Comparison of ENCODE assay signal across 24 cellular contexts in the genomic region with DNA sequence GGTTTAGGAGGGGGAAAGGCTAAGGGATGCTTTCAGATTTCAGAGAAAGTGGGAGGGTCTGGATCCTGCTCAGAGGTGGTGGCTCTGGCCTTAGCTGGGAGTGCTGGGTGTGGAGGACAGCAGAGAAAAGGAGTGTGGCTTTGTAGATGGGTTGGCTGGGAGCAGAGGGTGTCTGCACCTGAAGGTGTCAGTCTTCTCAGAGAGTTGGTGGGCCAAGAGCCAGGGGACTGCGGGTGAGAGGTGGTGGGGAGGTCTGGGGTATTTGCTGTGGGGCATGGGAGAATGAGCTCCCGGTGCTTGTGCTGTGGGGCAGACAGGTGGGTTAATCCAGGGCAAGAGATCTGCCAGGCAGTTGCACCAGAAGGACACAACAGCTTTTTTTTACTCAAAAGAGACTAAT.
A peak's percentile ranks its signal among the peaks of the same experiment; 100 is the strongest.
DNase-seq lines count a peak whose midpoint lies in the region; ATAC-seq and TF ChIP-seq lines count a peak whose summit lies in the region.
"Had no signal": no experiment of that assay in that cellular context is flagged by ENCODE, and none has a peak within 500 bp of the region (broad histone marks: within the 10 kb centered on the region; RNA-seq: fewer than 3 reads in every experiment).

No MANE protein-coding gene starts in this region.

- no peak overlapping the region for H3K4me3 ChIP-seq in SJCRH30
- H3K4me3 ChIP-seq: A549, PC-9 had no signal

- CTCF ChIA-PET in Calu3 (lab: Charles Lee) (interaction anchor here (0.6 to 1.8 kb wide), 3 partner anchors 12 to 717 kb away, joined by 3 to 5 read pairs (median 5); no protein-coding TSS in a partner anchor), T-cell (lab: Charles Lee) (interaction anchor here (0.6 to 0.7 kb wide), 2 partner anchors 12 to 25 kb away, joined by 3 read pairs; no protein-coding TSS in a partner anchor)

- H2BK12ac ChIP-seq in H9 (ENCODE audit: insufficient read length, low read depth, low read length), result no peak overlapping the region

- POLR2A ChIA-PET in T-cell (lab: Charles Lee), result interaction anchor here (0.6 to 0.7 kb wide), 2 partner anchors 14 to 98 kb away, joined by 3 to 4 read pairs; no protein-coding TSS in a partner anchor

- H3K27me3 Mint-ChIP-seq in activated naive CD4-positive, alpha-beta T cell treated with anti-CD3 and anti-CD28 coated beads, Interleukin-2, amount 50 U/mL, for 24 hours, result no peaks in the 10 kb centered on the region
- no peaks in the 10 kb centered on the region; the same call in 1 of the 2 replicates for H3K27me3 Mint-ChIP-seq in H9 (ENCODE audit: low read depth)
- H3K27me3 Mint-ChIP-seq in Calu3 (ENCODE audit: unreplicated experiment), result peaks cover 55% of the 10 kb centered on the region
- peaks cover 0 to 2% of the 10 kb centered on the region in 2 donors for H3K27me3 Mint-ChIP-seq in T-cell
- H3K27me3 Mint-ChIP-seq: CD4-positive, alpha-beta T cell had no signal

- no peak overlapping the region for H2BK120ac ChIP-seq in H9 (ENCODE audit: low read depth, low read length, poor library complexity, severe bottlenecking)

- no peaks in the 10 kb centered on the region for H3K79me2 ChIP-seq in H9 (ENCODE audit: insufficient read depth, low read length)

- H3K4me1 ChIP-seq in H9 (ENCODE audit: insufficient read depth, low read length) (no peaks in the 10 kb centered on the region), SJCRH30 (peaks cover 54% of the 10 kb centered on the region)
- H3K4me1 ChIP-seq: BE2C had no signal

- H3K4me3 Mint-ChIP-seq in activated naive CD4-positive, alpha-beta T cell treated with anti-CD3 and anti-CD28 coated beads, Interleukin-2, amount 50 U/mL, for 24 hours, result no peak overlapping the region
- H3K4me3 Mint-ChIP-seq in H9, result no peak overlapping the region
- no peak overlapping the region for H3K4me3 Mint-ChIP-seq in stimulated activated effector memory CD8-positive, alpha-beta T cell treated with anti-CD3 and anti-CD28 coated beads, Interleukin-12 subunit alpha, Interleukin-12 subunit beta, amount 100 ng/mL, for 72 hours
- H3K4me3 Mint-ChIP-seq in Calu3 (ENCODE audit: low read depth, unreplicated experiment), result no peak overlapping the region
- H3K4me3 Mint-ChIP-seq in T-cell, result no peak overlapping the region
- H3K4me3 Mint-ChIP-seq: CD4-positive, alpha-beta T cell had no signal

- DNase-seq in activated naive CD4-positive, alpha-beta T cell treated with anti-CD3 and anti-CD28 coated beads, Interleukin-2, amount 50 U/mL, for 16 hours, result no peak
- DNase-seq in H9 (no peak), SJCRH30 (peak; percentile 93 to 97), Calu3 (no peak), T-cell (no peak)
- no peak for DNase-seq in stimulated activated effector memory CD8-positive, alpha-beta T cell treated with anti-CD3 and anti-CD28 coated beads, Interleukin-12 subunit alpha, Interleukin-12 subunit beta, amount 100 ng/mL, for 72 hours (ENCODE audit: low spot score in 2 of 2)
- DNase-seq: BE2C; CD4-positive, alpha-beta T cell; COR-L47; DMS 273 treated with DMSO at 0.1 percent for 48 hours; DND-41; KBM-7; NCI-H1092; NCI-H1436 treated with DMSO at 0.1 percent for 48 hours; NCI-H1930; NCI-H2227 treated with DMSO at 0.1 percent for 48 hours; NCI-H510A; PC-9; SHP77 treated with DMSO at 0.1 percent for 48 hours; SK-N-SH had no signal

- H2BK15ac ChIP-seq in H9 (ENCODE audit: low read depth, low read length), result no peak overlapping the region

- BruUV-seq in Calu3 (replicated peaks; lab: Mats Ljungman, UMichigan), result no TSS peak

- no peak overlapping the region for H3K4ac ChIP-seq in H9 (ENCODE audit: low read depth, low read length)

- peaks cover 47% of the 10 kb centered on the region for H3K4me1 Mint-ChIP-seq in activated naive CD4-positive, alpha-beta T cell treated with anti-CD3 and anti-CD28 coated beads, Interleukin-2, amount 50 U/mL, for 24 hours
- H3K4me1 Mint-ChIP-seq in H9 (peaks cover 0 to 10% of the 10 kb centered on the region in 2 experiments; a peak in 2 of 4 replicates), Calu3 (ENCODE audit: low read depth, unreplicated experiment) (no peaks in the 10 kb centered on the region), T-cell (peaks cover 10 to 33% (median 11%) of the 10 kb centered on the region in 3 donors)
- H3K4me1 Mint-ChIP-seq in stimulated activated effector memory CD8-positive, alpha-beta T cell treated with anti-CD3 and anti-CD28 coated beads, Interleukin-12 subunit alpha, Interleukin-12 subunit beta, amount 100 ng/mL, for 72 hours, result peaks cover 53% of the 10 kb centered on the region

- H3K23me2 ChIP-seq in H9 (ENCODE audit: insufficient read length, low read depth, low read length, poor library complexity, severe bottlenecking), result no peaks in the 10 kb centered on the region

- no peak overlapping the region for H3K14ac ChIP-seq in H9 (ENCODE audit: insufficient read depth, low read length)

- intact Hi-C loops in Calu3 (cut with micrococcal nuclease; ENCODE audit: unreplicated experiment), result no loop called here

- H2BK5ac ChIP-seq in H9 (ENCODE audit: insufficient read length, low read length), result no peak overlapping the region

- no peak overlapping the region for H3K18ac ChIP-seq in H9 (ENCODE audit: insufficient read length, low read depth, low read length)

- no peak overlapping the region for H4K5ac ChIP-seq in H9 (ENCODE audit: insufficient read length, low read depth, low read length)

- H3K9me3 ChIP-seq in H9 (ENCODE audit: control insufficient read depth, low read depth, low read length) (no peaks in the 10 kb centered on the region), SJCRH30 (replicated peaks) (0 out of 2 replicates have a peak, but pooled peaks cover 3% of the 10 kb centered on the region)
- H3K9me3 ChIP-seq: A549, BE2C, SK-N-SH had no signal

- no peaks in the 10 kb centered on the region for H4K20me1 ChIP-seq in H9 (ENCODE audit: control insufficient read depth, insufficient read depth, insufficient read length)

- no peak overlapping the region for H2BK20ac ChIP-seq in H9 (ENCODE audit: low read depth, low read length, poor library complexity, severe bottlenecking)

- no peaks in the 10 kb centered on the region for H3K79me1 ChIP-seq in H9 (ENCODE audit: insufficient read depth, low read depth, low read length, poor library complexity, severe bottlenecking)

- WGBS in H9 (ENCODE audit: extremely low coverage, insufficient read length, low lambda C conversion rate), result no CpG with 5 or more reads among the region's 2 CpGs

- no peak overlapping the region for H3T11ph ChIP-seq in H9 (ENCODE audit: low read length)

- H3K9ac ChIP-seq in H9 (ENCODE audit: extremely low read depth, insufficient read length, low read length), result no peak overlapping the region
- H3K9ac ChIP-seq: SK-N-SH had no signal

- no peaks in the 10 kb centered on the region for H3K27me3 ChIP-seq in H9 (ENCODE audit: insufficient read depth, low read length)
- no peaks in the 10 kb centered on the region for H3K27me3 ChIP-seq in SJCRH30
- H3K27me3 ChIP-seq: BE2C had no signal

- peak overlapping the region; percentile 63 for H3K27ac Mint-ChIP-seq in activated naive CD4-positive, alpha-beta T cell treated with anti-CD3 and anti-CD28 coated beads, Interleukin-2, amount 50 U/mL, for 24 hours
- H3K27ac Mint-ChIP-seq in H9 (peak overlapping the region in 2 of 3 experiments; percentile 17 to 50; a peak in 2 of 7 replicates), Calu3 (ENCODE audit: unreplicated experiment) (no peak overlapping the region), T-cell (no peak overlapping the region)
- peak overlapping the region; percentile 73 for H3K27ac Mint-ChIP-seq in stimulated activated effector memory CD8-positive, alpha-beta T cell treated with anti-CD3 and anti-CD28 coated beads, Interleukin-12 subunit alpha, Interleukin-12 subunit beta, amount 100 ng/mL, for 72 hours
- H3K27ac Mint-ChIP-seq: CD4-positive, alpha-beta T cell had no signal

- no peak overlapping the region for H2AFZ ChIP-seq in H9 (ENCODE audit: low read length)
- H2AFZ ChIP-seq: PC-9 had no signal

- H3K36me3 ChIP-seq in SJCRH30, result no peaks in the 10 kb centered on the region
- H3K36me3 ChIP-seq: BE2C had no signal

- H2AK5ac ChIP-seq in H9 (ENCODE audit: insufficient read length, low read length), result no peak overlapping the region

- H3K27ac ChIP-seq in H9 (ENCODE audit: insufficient read length, low read depth, low read length), result no peak overlapping the region
- peak overlapping the region; percentile 45 for H3K27ac ChIP-seq in SJCRH30
- H3K27ac ChIP-seq: PC-9, RWPE1 had no signal

- H3K36me3 Mint-ChIP-seq in activated naive CD4-positive, alpha-beta T cell treated with anti-CD3 and anti-CD28 coated beads, Interleukin-2, amount 50 U/mL, for 24 hours, result no peaks in the 10 kb centered on the region
- no peaks in the 10 kb centered on the region for H3K36me3 Mint-ChIP-seq in H9 (ENCODE audit: insufficient read depth in 1 of 3, low read depth in 3 of 3)
- peaks cover 4% of the 10 kb centered on the region for H3K36me3 Mint-ChIP-seq in stimulated activated effector memory CD8-positive, alpha-beta T cell treated with anti-CD3 and anti-CD28 coated beads, Interleukin-12 subunit alpha, Interleukin-12 subunit beta, amount 100 ng/mL, for 72 hours
- no peaks in the 10 kb centered on the region for H3K36me3 Mint-ChIP-seq in Calu3 (ENCODE audit: insufficient read depth, unreplicated experiment)
- H3K36me3 Mint-ChIP-seq in T-cell, result no peaks in the 10 kb centered on the region

- H3K23ac ChIP-seq in H9 (ENCODE audit: insufficient read length, low read depth, low read length), result no peak overlapping the region

- no peak overlapping the region for H4K91ac ChIP-seq in H9 (ENCODE audit: insufficient read length, low read depth, low read length)

- H3K56ac ChIP-seq in H9 (ENCODE audit: insufficient read length, low read depth, low read length), result no peak overlapping the region

- H4K8ac ChIP-seq in H9 (replicated peaks; ENCODE audit: insufficient read length, low read depth, low read length), result no peak overlapping the region

- peaks cover 5% of the 10 kb centered on the region for H3K9me3 Mint-ChIP-seq in activated naive CD4-positive, alpha-beta T cell treated with anti-CD3 and anti-CD28 coated beads, Interleukin-2, amount 50 U/mL, for 24 hours
- no peaks in the 10 kb centered on the region for H3K9me3 Mint-ChIP-seq in H9
- H3K9me3 Mint-ChIP-seq in stimulated activated effector memory CD8-positive, alpha-beta T cell treated with anti-CD3 and anti-CD28 coated beads, Interleukin-12 subunit alpha, Interleukin-12 subunit beta, amount 100 ng/mL, for 72 hours, result no peaks in the 10 kb centered on the region
- H3K9me3 Mint-ChIP-seq in Calu3 (ENCODE audit: low read depth, unreplicated experiment), result peaks cover 6% of the 10 kb centered on the region
- H3K9me3 Mint-ChIP-seq in T-cell, result peaks cover 0 to 7% (median 0%) of the 10 kb centered on the region in 3 donors
- H3K9me3 Mint-ChIP-seq: CD4-positive, alpha-beta T cell had no signal

- H3K4me2 ChIP-seq in H9 (ENCODE audit: insufficient read depth, insufficient read length, low read length), result no peak overlapping the region
- H3K4me2 ChIP-seq: A549, PC-9, SK-N-SH had no signal

- TF ChIP-seq CTCF in H9 (conservative IDR thresholded peaks at IDR 0.05), result no peak
- TF ChIP-seq CTCF in Calu3 (IDR thresholded peaks at IDR 0.05; ENCODE audit: unreplicated experiment), result no peak

- no peak for ATAC-seq in stimulated activated effector memory CD8-positive, alpha-beta T cell treated with anti-CD3 and anti-CD28 coated beads, Interleukin-12 subunit alpha, Interleukin-12 subunit beta, amount 100 ng/mL, for 72 hours
- ATAC-seq in GM21717 (IDR thresholded peaks at IDR 0.05; ENCODE audit: unreplicated experiment) (no peak), T-cell (replicated peaks in 1 of 4) (no peak)
- ATAC-seq: A549 had no signal

Comparison
In these comparisons a context has a peak if more than half of its experiments do, and no peak if none do; other contexts are left out.
1. H3K27ac Mint-ChIP-seq: peak in activated naive CD4-positive, alpha-beta T cell treated with anti-CD3 and anti-CD28 coated beads, Interleukin-2, amount 50 U/mL, for 24 hours (single experiment), H9 (2 of 3) and stimulated activated effector memory CD8-positive, alpha-beta T cell treated with anti-CD3 and anti-CD28 coated beads, Interleukin-12 subunit alpha, Interleukin-12 subunit beta, amount 100 ng/mL, for 72 hours (single experiment); none in Calu3 (single experiment) and T-cell (0 of 2).
2. DNase-seq: peak in SJCRH30 (2 of 2); none in activated naive CD4-positive, alpha-beta T cell treated with anti-CD3 and anti-CD28 coated beads, Interleukin-2, amount 50 U/mL, for 16 hours (single experiment), H9 (single experiment), stimulated activated effector memory CD8-positive, alpha-beta T cell treated with anti-CD3 and anti-CD28 coated beads, Interleukin-12 subunit alpha, Interleukin-12 subunit beta, amount 100 ng/mL, for 72 hours (0 of 2), Calu3 (single experiment) and T-cell (0 of 34).